Comparison of ENCODE assay signal across 31 cellular contexts in the genomic region with DNA sequence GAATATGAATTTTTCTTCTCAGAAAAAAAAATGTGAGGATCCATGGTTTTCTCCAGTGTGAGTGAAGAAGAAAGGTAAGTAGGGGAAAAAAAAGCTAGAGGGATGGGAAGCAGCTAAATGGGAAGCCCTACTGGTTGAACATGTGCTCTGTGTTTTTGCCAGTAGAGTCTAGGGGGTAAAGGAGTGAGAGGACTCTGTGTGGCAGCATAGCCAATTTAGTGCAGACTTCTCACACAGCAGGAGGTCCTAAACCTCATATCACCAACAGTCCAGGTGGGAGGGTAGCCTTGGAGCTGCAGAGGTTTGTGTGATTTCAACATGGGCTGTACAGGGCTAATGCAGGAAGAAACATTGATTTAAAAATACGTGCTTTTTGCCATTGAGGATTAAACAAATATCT.
"Had no signal": no experiment of that assay in that cellular context is flagged by ENCODE, and none has a peak within 500 bp of the region (broad histone marks: within the 10 kb centered on the region; RNA-seq: fewer than 3 reads in every experiment).

No MANE protein-coding gene starts in this region.

- H3K9me3 ChIP-seq: right atrium auricular region, thyroid gland, upper lobe of left lung, vagina had no signal

- H3K36me3 ChIP-seq: brain microvascular endothelial cell, right atrium auricular region, thyroid gland, upper lobe of left lung, vagina had no signal

- H3K4me2 ChIP-seq: smooth muscle cell had no signal

- H3K9ac ChIP-seq: parathyroid adenoma had no signal

- H3K79me2 ChIP-seq: parathyroid adenoma had no signal

- H3K27me3 ChIP-seq: brain microvascular endothelial cell, right atrium auricular region, thyroid gland, upper lobe of left lung, vagina had no signal

- DNase-seq: activated CD4-positive, alpha-beta memory T cell treated with anti-CD3 and anti-CD28 coated beads for 36 hours; activated CD4-positive, alpha-beta T cell treated with anti-CD3 and anti-CD28 coated beads for 48 hours; activated CD8-positive, alpha-beta memory T cell treated with anti-CD3 and anti-CD28 coated beads, Interleukin-2, amount 50 U/mL, for 48 hours; activated gamma-delta T cell; activated naive CD4-positive, alpha-beta T cell treated with anti-CD3 and anti-CD28 coated beads, Interleukin-2, amount 10 ng/mL, durations not matched to agents 7 days and 5 days; activated naive CD8-positive, alpha-beta T cell treated with anti-CD3 and anti-CD28 coated beads, Interleukin-2, amount 10 ng/mL, durations not matched to agents 7 days and 5 days; activated T-cell treated with anti-CD3 and anti-CD28 coated beads, Interleukin-2, amount 50 U/mL, for 24 hours; brain microvascular endothelial cell; central memory CD4-positive, alpha-beta T cell; dermis blood vessel endothelial cell; effector CD4-positive, alpha-beta T cell; glutamatergic neuron; immature natural killer cell; kidney; left colon; mammary epithelial cell; naive thymus-derived CD4-positive, alpha-beta T cell; nucleus accumbens; stimulated activated CD4-positive, alpha-beta T cell treated with anti-CD3 and anti-CD28 coated beads, Interleukin-1b, Interleukin-23, amount 100 ng/mL, for 48 hours; stimulated activated CD4-positive, alpha-beta T cell treated with anti-CD3 and anti-CD28 coated beads, Interleukin-4, amount 100 ng/mL, for 4 hours; stimulated activated CD8-positive, alpha-beta memory T cell treated with anti-CD3 and anti-CD28 coated beads, Interleukin-4, amount 100 ng/mL, for 48 hours; stimulated activated naive CD8-positive, alpha-beta T cell treated with anti-CD3 and anti-CD28 coated beads, Interleukin-15, amount 100 ng/mL, for 72 hours; thyroid gland; upper lobe of left lung had no signal

- ATAC-seq: activated CD4-positive, CD25-positive, alpha-beta regulatory T cell treated with anti-CD3 and anti-CD28 coated beads, Interleukin-2, amount 50 U/mL, for 24 hours; left colon; naive thymus-derived CD4-positive, alpha-beta T cell; stimulated activated memory B cell treated with anti-CD40 and anti-IgM and Interleukin-4, amounts not matched to agents 10 μg/mL and 1 μg/mL and 100 μg/mL, for 72 hours; stimulated activated naive CD8-positive, alpha-beta T cell treated with anti-CD3 and anti-CD28 coated beads, Interleukin-15, amount 100 ng/mL, for 72 hours had no signal

- H3K27ac ChIP-seq: brain microvascular endothelial cell, parathyroid adenoma, right atrium auricular region, thyroid gland, upper lobe of left lung, vagina, VCaP had no signal

- H3K4me3 ChIP-seq: right atrium auricular region, smooth muscle cell, thyroid gland, upper lobe of left lung, vagina had no signal

- H3K4me1 ChIP-seq: parathyroid adenoma, right atrium auricular region, thyroid gland, upper lobe of left lung, vagina had no signal
